In genomic region chr9:38677660-38678303, GRCh38 we compare ENCODE assay signal across 1 cellular context.
TF ChIP-seq lines count a peak whose summit lies in the region.

No MANE protein-coding gene starts in this region.

TF ChIP-seq in GM23338, 12 proteins besides CTCF, POLR2A, EP300 and RAD21 (continued from another document):
- TF ChIP-seq ZNF462 (CRISPR knock-in tag; IDR thresholded peaks at IDR 0.05) (no peak), ZNF331 (CRISPR knock-in tag; IDR thresholded peaks at IDR 0.05; ENCODE audit: low read depth) (no peak), STAT1 (IDR thresholded peaks at IDR 0.05; ENCODE audit: unreplicated experiment) (no peak), NANOG (IDR thresholded peaks at IDR 0.05; ENCODE audit: borderline replicate concordance) (no peak), ZNF114 (CRISPR knock-in tag; IDR thresholded peaks at IDR 0.05) (no peak), EZH2phosphoT487 (IDR thresholded peaks at IDR 0.05; ENCODE audit: unreplicated experiment) (no peak), ETS1 (IDR thresholded peaks at IDR 0.05) (no peak), EZH2 (IDR thresholded peaks at IDR 0.05; ENCODE audit: low read depth, unreplicated experiment) (no peak)
